Comparison of ENCODE assay signal across 14 cellular contexts in the genomic region with DNA sequence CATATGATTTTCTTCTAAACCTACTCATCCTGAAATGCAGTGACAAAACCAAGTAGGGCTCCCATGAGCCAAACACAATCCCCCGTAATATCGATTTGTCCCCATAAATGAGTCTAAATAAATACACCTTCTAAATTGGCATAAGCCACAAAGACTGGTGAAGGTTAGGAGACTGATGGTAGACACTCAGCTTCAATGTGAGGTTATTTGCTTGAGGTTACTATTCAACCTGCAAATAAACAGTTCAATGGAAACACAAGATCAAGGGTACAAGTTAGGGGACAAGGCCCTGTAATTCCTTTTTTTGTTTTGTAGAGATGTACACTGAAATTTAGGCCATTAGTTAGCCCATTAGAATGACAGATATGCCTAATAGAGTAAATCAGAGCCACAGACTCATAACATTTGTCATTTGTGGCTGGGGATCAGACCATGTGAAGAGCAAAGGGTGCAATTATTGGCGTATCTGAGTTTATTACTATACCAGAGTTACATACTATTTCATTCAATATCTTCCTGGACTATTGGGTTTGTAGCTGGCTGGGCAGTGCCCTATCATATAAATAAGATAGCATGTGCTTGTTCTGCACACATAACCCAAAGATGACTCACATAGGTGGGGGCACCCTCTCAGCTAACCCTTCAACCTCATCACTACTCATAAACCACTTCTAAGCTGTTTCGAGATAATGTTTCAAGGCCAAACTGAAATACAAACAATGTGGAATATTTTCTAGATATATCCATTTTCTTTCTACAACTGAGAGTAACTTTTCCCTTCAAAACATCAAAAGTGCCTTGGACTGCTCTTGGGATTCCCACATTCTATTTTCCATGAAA.
DNase-seq lines count a peak whose midpoint lies in the region; ATAC-seq and TF ChIP-seq lines count a peak whose summit lies in the region.
"Had no signal": no experiment of that assay in that cellular context is flagged by ENCODE, and none has a peak within 500 bp of the region (broad histone marks: within the 10 kb centered on the region; RNA-seq: fewer than 3 reads in every experiment).

No MANE protein-coding gene starts in this region.

- no peak overlapping the region for H3K4me2 ChIP-seq in GM23248 (ENCODE audit: unreplicated experiment)
- peak overlapping the region; percentile 55 for H3K4me2 ChIP-seq in skeletal muscle satellite cell (ENCODE audit: low read length)

- no peak for TF ChIP-seq CTCF in RWPE1 (conservative IDR thresholded peaks at IDR 0.05; ENCODE audit: low read depth)
- TF ChIP-seq CTCF in fibroblast of pulmonary artery (IDR thresholded peaks at IDR 0.05; ENCODE audit: low read length, missing control alignments), result no peak

- no peaks in the 10 kb centered on the region for H3K79me2 ChIP-seq in GM23248 (ENCODE audit: insufficient read depth)

- no peak overlapping the region for H2AFZ ChIP-seq in GM23248

- peaks cover 33% of the 10 kb centered on the region for H3F3A ChIP-seq in GM23248 (ENCODE audit: insufficient read depth)

- H3K27me3 ChIP-seq in GM23248 (replicated peaks; ENCODE audit: insufficient read depth), result no peaks in the 10 kb centered on the region
- H3K27me3 ChIP-seq in skeletal muscle satellite cell (ENCODE audit: control insufficient read depth, insufficient read depth, low read length), result no peaks in the 10 kb centered on the region
- H3K27me3 ChIP-seq in H7 (ENCODE audit: control insufficient read depth, insufficient read depth, low read length), result no peaks in the 10 kb centered on the region
- H3K27me3 ChIP-seq: cardiac muscle cell had no signal

- POLR2A ChIA-PET in RWPE1 (lab: Yijun Ruan, JAX; ENCODE audit: low non-redundant PET), result no interaction called here

- H3K9me2 ChIP-seq in GM23248 (ENCODE audit: insufficient read depth), result no peaks in the 10 kb centered on the region

- no peaks in the 10 kb centered on the region for H4K20me1 ChIP-seq in GM23248 (ENCODE audit: insufficient read depth)

- in situ Hi-C loops in GM23248 (cut with MboI), result no loop called here

- H3K36me3 ChIP-seq in GM23248 (ENCODE audit: low read depth) (no peaks in the 10 kb centered on the region), skeletal muscle satellite cell (ENCODE audit: insufficient read depth, low read length) (no peaks in the 10 kb centered on the region), H7 (replicated peaks; ENCODE audit: control insufficient read depth, insufficient read depth, low read length) (no peaks in the 10 kb centered on the region)
- H3K36me3 ChIP-seq: cardiac muscle cell, prostate gland had no signal

- WGBS in GM23248 (ENCODE audit: low coverage in 1 of 2, low lambda C conversion rate in 2 of 2, missing lambda C conversion rate in 2 of 2), 2 experiments, result 53 to 58% methylated on average over 4 of the region's 4 CpGs

- no peak overlapping the region for H3K27ac ChIP-seq in GM23248
- H3K27ac ChIP-seq in RWPE1, result no peak overlapping the region
- H3K27ac ChIP-seq: C4-2B, cardiac muscle cell, prostate gland had no signal

- H3K9me3 ChIP-seq in GM23248 (ENCODE audit: low read depth), result no peaks in the 10 kb centered on the region
- no peaks in the 10 kb centered on the region for H3K9me3 ChIP-seq in skeletal muscle satellite cell (replicated peaks; ENCODE audit: low read length)
- H3K9me3 ChIP-seq: prostate gland had no signal

- peaks cover 55% of the 10 kb centered on the region for H3K4me1 ChIP-seq in GM23248 (ENCODE audit: insufficient read depth)
- peaks cover 71% of the 10 kb centered on the region for H3K4me1 ChIP-seq in skeletal muscle satellite cell (ENCODE audit: control insufficient read depth, insufficient read depth, low read length)
- H3K4me1 ChIP-seq: prostate gland had no signal

- CTCF ChIA-PET in RWPE1 (lab: Yijun Ruan, JAX), result interaction anchor here (0.5 to 0.8 kb wide), 5 partner anchors 21 to 1622 kb away, joined by 3 to 5 read pairs (median 4); no protein-coding TSS in a partner anchor

- DNase-seq in GM23248, result peak; percentile 15
- peak; percentile 62 for DNase-seq in RWPE1 (ENCODE audit: low spot score)
- peak; percentile 39 for DNase-seq in fibroblast of pulmonary artery (ENCODE audit: low read depth)
- DNase-seq in AG20443 (ENCODE audit: low spot score), result no peak
- DNase-seq in H7, result no peak
- DNase-seq: effector CD8-positive, alpha-beta T cell; GDM1; left cardiac atrium; NCI-H1417 had no signal

- H3K9ac ChIP-seq in GM23248 (no peak overlapping the region), skeletal muscle satellite cell (ENCODE audit: low read depth, low read length) (peak overlapping the region; percentile 53)

- no peak for ATAC-seq in GM19463 (IDR thresholded peaks at IDR 0.05; ENCODE audit: unreplicated experiment)

- no peak overlapping the region for H3K4me3 ChIP-seq in GM23248
- H3K4me3 ChIP-seq in fibroblast of pulmonary artery (replicated peaks; ENCODE audit: low read depth, low read length), result no peak overlapping the region
- no peak overlapping the region for H3K4me3 ChIP-seq in skeletal muscle satellite cell (ENCODE audit: low read length)
- no peak overlapping the region for H3K4me3 ChIP-seq in H7 (ENCODE audit: insufficient read depth, low read depth, low read length)
- H3K4me3 ChIP-seq: cardiac muscle cell, prostate gland had no signal

Comparison
In these comparisons a context has a peak if more than half of its experiments do, and no peak if none do; other contexts are left out.
1. DNase-seq: peak in GM23248 (single experiment), RWPE1 (single experiment) and fibroblast of pulmonary artery (single experiment); none in AG20443 (single experiment) and H7 (single experiment).